In genomic region chr6:158849899-158850806, GRCh38 we compare ENCODE assay signal across 8 cellular contexts. TPM values are rescaled to one million over a fixed set of nuclear protein-coding genes. Genes with fewer than 3 reads are reported as not detected.
DNase-seq lines count a peak whose midpoint lies in the region; ATAC-seq, FAIRE-seq and TF ChIP-seq lines count a peak whose summit lies in the region.

No MANE protein-coding gene starts in this region.

- H3K36me3 ChIP-seq in HEK293 (ENCODE audit: control insufficient read depth in 2 of 2, insufficient read depth in 1 of 2, low read length in 2 of 2) (no peaks in the 10 kb centered on the region), small intestine (ENCODE audit: control insufficient read depth in 2 of 2, insufficient read depth in 2 of 2, low read length in 2 of 2) (no peaks in the 10 kb centered on the region)

- no peak for TF ChIP-seq CTCF in HEK293 (tag by site-specific recombination; IDR thresholded peaks at IDR 0.05)

- peak; percentile 76 to 79 for ATAC-seq in activated T-cell treated with anti-CD3 and anti-CD28 coated beads, Interleukin-2, amount 50 U/mL, for 4 hours
- no peak for ATAC-seq in GM18502 (IDR thresholded peaks at IDR 0.05; ENCODE audit: poor library complexity, unreplicated experiment)
- ATAC-seq in HG02852 (IDR thresholded peaks at IDR 0.05; ENCODE audit: unreplicated experiment), result no peak
- no peak for ATAC-seq in HG02885 (IDR thresholded peaks at IDR 0.05; ENCODE audit: poor library complexity, unreplicated experiment)

- CTCF ChIA-PET in HEK293 (lab: Yijun Ruan, JAX), result no interaction called here

- no peaks in the 10 kb centered on the region for H3K9me3 Mint-ChIP-seq in activated T-cell treated with anti-CD3 and anti-CD28 coated beads, Interleukin-2, amount 50 U/mL, for 4 hours

- H3K4me3 ChIP-seq in HEK293 (ENCODE audit: low read depth, low read length) (no peak overlapping the region), small intestine (ENCODE audit: low read depth in 1 of 2, low read length in 2 of 2) (peak overlapping the region in 1 of 2 donors; percentile 21)

- H3K9me3 ChIP-seq in HEK293 (ENCODE audit: control insufficient read depth, insufficient read depth, low read depth, low read length), result no peaks in the 10 kb centered on the region
- H3K9me3 ChIP-seq in small intestine (ENCODE audit: control insufficient read depth, low read depth), result no peaks in the 10 kb centered on the region

- no peaks in the 10 kb centered on the region for H3K27me3 Mint-ChIP-seq in activated T-cell treated with anti-CD3 and anti-CD28 coated beads, Interleukin-2, amount 50 U/mL, for 4 hours (ENCODE audit: low read depth)

- DNase-seq in NOMO-1 treated with DMSO at 0.1 percent for 48 hours (lab: John Stamatoyannopoulos, UW; ENCODE audit: unreplicated experiment) (peak; percentile 88), foreskin melanocyte (peak; percentile 83), small intestine (peak; percentile 98)
- DNase-seq in activated T-cell treated with anti-CD3 and anti-CD28 coated beads, Interleukin-2, amount 50 U/mL, for 4 hours, result peak; percentile 53

- H3K4me1 ChIP-seq in HEK293 (ENCODE audit: control insufficient read depth, insufficient read depth, low read length) (peaks cover 12% of the 10 kb centered on the region), small intestine (ENCODE audit: control insufficient read depth in 2 of 2, insufficient read depth in 1 of 2, low read depth in 1 of 2, low read length in 1 of 2) (peaks cover 12 to 17% of the 10 kb centered on the region in 2 donors)

- POLR2A ChIA-PET in HEK293 (lab: Yijun Ruan, JAX), result no interaction called here

- WGBS in small intestine, 3 donors, result 4 to 27% (median 15%) methylated on average over 9 of the region's 9 CpGs

- no peaks in the 10 kb centered on the region for H3K27me3 ChIP-seq in small intestine (ENCODE audit: control insufficient read depth in 2 of 2, insufficient read depth in 2 of 2, low read length in 2 of 2)

- H3K4me1 Mint-ChIP-seq in activated T-cell treated with anti-CD3 and anti-CD28 coated beads, Interleukin-2, amount 50 U/mL, for 4 hours (ENCODE audit: low read depth), result peaks cover 24% of the 10 kb centered on the region

- peak overlapping the region; percentile 60 for H3K4me3 Mint-ChIP-seq in activated T-cell treated with anti-CD3 and anti-CD28 coated beads, Interleukin-2, amount 50 U/mL, for 4 hours

- no peaks in the 10 kb centered on the region for H3K36me3 Mint-ChIP-seq in activated T-cell treated with anti-CD3 and anti-CD28 coated beads, Interleukin-2, amount 50 U/mL, for 4 hours (ENCODE audit: insufficient read depth)

- FAIRE-seq in small intestine (lab: Jason Lieb, UNC), result no peak

- H3K27ac ChIP-seq in HEK293 (ENCODE audit: extremely low read depth, low read depth, low read length) (no peak overlapping the region), small intestine (ENCODE audit: low read depth in 1 of 2, low read length in 1 of 2) (peak overlapping the region; percentile 92 to 99)

TF ChIP-seq in HEK293, 187 proteins besides CTCF, POLR2A, EP300 and RAD21:
- TF ChIP-seq KLF9 (tag by site-specific recombination; IDR thresholded peaks at IDR 0.05; ENCODE audit: low read depth) (peak; percentile 33; the same call in 1 of the 2 replicates), SP7 (tag by site-specific recombination; IDR thresholded peaks at IDR 0.05) (peak; percentile 34; the same call in 1 of the 2 replicates), FEZF1 (tag by site-specific recombination; IDR thresholded peaks at IDR 0.05) (peak; percentile 11; the same call in 1 of the 2 replicates), SCRT2 (tag by site-specific recombination; IDR thresholded peaks at IDR 0.05) (no peak), ZNF629 (tag by site-specific recombination; IDR thresholded peaks at IDR 0.05) (0 out of 2 replicates have a peak, but pooled peaks have one; percentile 24), ZNF335 (tag by site-specific recombination; conservative IDR thresholded peaks at IDR 0.05) (peak; percentile 79), ZNF16 (tag by site-specific recombination; IDR thresholded peaks at IDR 0.05; ENCODE audit: low read depth) (no peak), ZNF600 (tag by site-specific recombination; IDR thresholded peaks at IDR 0.05) (peak; percentile 56; the same call in 1 of the 2 replicates), ZNF530 (tag by site-specific recombination; IDR thresholded peaks at IDR 0.05; ENCODE audit: low read depth) (no peak)
- TF ChIP-seq, protein P1, sequence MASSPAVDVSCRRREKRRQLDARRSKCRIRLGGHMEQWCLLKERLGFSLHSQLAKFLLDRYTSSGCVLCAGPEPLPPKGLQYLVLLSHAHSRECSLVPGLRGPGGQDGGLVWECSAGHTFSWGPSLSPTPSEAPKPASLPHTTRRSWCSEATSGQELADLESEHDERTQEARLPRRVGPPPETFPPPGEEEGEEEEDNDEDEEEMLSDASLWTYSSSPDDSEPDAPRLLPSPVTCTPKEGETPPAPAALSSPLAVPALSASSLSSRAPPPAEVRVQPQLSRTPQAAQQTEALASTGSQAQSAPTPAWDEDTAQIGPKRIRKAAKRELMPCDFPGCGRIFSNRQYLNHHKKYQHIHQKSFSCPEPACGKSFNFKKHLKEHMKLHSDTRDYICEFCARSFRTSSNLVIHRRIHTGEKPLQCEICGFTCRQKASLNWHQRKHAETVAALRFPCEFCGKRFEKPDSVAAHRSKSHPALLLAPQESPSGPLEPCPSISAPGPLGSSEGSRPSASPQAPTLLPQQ (tag by site-specific recombination; IDR thresholded peaks at IDR 0.05), result 0 out of 2 replicates have a peak, but pooled peaks have one; percentile 46

RNA-seq across cellular contexts. Expression of gene EZR, which starts 31.0 kb away (rescaled TPM):
- 100 to 1,000 TPM; 315 to 327 (median 324) TPM for total RNA-seq in activated T-cell treated with anti-CD3 and anti-CD28 coated beads, Interleukin-2, amount 50 U/mL, for 4 hours
- 100 to 1,000 TPM; 172 to 755 (median 598) TPM for polyA plus RNA-seq in small intestine

Comparison
In these comparisons a context has a peak if more than half of its experiments do, and no peak if none do; other contexts are left out.
1. ATAC-seq: peak in activated T-cell treated with anti-CD3 and anti-CD28 coated beads, Interleukin-2, amount 50 U/mL, for 4 hours (2 of 2); none in GM18502 (single experiment), HG02852 (single experiment) and HG02885 (single experiment).
2. Peak in every context shown above with its lines, with median percentiles within 50 percentile points of each other: DNase-seq.